In genomic region chr5:180831139-180832080, GRCh38 we compare ENCODE assay signal across 8 cellular contexts. TPM values are rescaled to one million over a fixed set of nuclear protein-coding genes. Genes with fewer than 3 reads are reported as not detected.
DNase-seq lines count a peak whose midpoint lies in the region; ATAC-seq and TF ChIP-seq lines count a peak whose summit lies in the region.

No MANE protein-coding gene starts in this region.

- peak overlapping the region; percentile 93 to 98 (median 96) for H3K27ac Mint-ChIP-seq in IgD-negative memory B cell

- peak in 4 of 6 experiments; percentile 19 to 44 (median 40) for TF ChIP-seq CTCF in upper lobe of left lung (IDR thresholded peaks at IDR 0.05)

- DNase-seq in GDM1 (lab: John Stamatoyannopoulos, UW) (peak; percentile 70), T follicular helper cell (ENCODE audit: low read depth) (peak; percentile 56), cardiac septum (ENCODE audit: low spot score) (peak; percentile 97), posterior vena cava (ENCODE audit: low spot score) (peak; percentile 95), upper lobe of left lung (peak; percentile 93 to 97)

- H3K4me3 Mint-ChIP-seq in IgD-negative memory B cell = peak overlapping the region; percentile 91 to 99 (median 97)

- WGBS in adipose tissue, 3 donors = 1 to 2% (median 2%) methylated on average over 74 to 80 of the region's 80 CpGs
- WGBS in upper lobe of left lung, 2 donors = 1 to 2% methylated on average over 33 to 53 of the region's 80 CpGs

- H3K36me3 ChIP-seq in upper lobe of left lung = peaks cover 3 to 21% (median 7%) of the 10 kb centered on the region in 4 donors

- H3K27ac ChIP-seq in adipose tissue (ENCODE audit: low read depth, low read length) (peak overlapping the region; percentile 75), upper lobe of left lung (peak overlapping the region; percentile 98 to 99 (median 98))

- H3K4me1 Mint-ChIP-seq in IgD-negative memory B cell = peaks cover 20 to 30% (median 24%) of the 10 kb centered on the region in 3 donors

- H3K4me3 ChIP-seq in upper lobe of left lung = peak overlapping the region; percentile 60 to 90 (median 82)

- peak in 3 of 4 donors; percentile 12 to 91 (median 82) for TF ChIP-seq POLR2A in upper lobe of left lung (IDR thresholded peaks at IDR 0.05)

- peaks cover 11% of the 10 kb centered on the region for H3K36me3 Mint-ChIP-seq in IgD-negative memory B cell

- peak; percentile 74 for ATAC-seq in GM21619 (IDR thresholded peaks at IDR 0.05; ENCODE audit: unreplicated experiment)
- peak; percentile 97 for ATAC-seq in upper lobe of left lung (ENCODE audit: low FRiP score in 2 of 2)

- intact Hi-C loops in cardiac septum (cut with DNase I) (loop anchor here (1.0 to 2.0 kb wide), 2 partner anchors 21 to 29 kb away; partner anchors contain the start of gene ZFP62), posterior vena cava (cut with DNase I) (loop anchor here in 1 of 2 donors (2.0 to 10.0 kb wide), 2 partner anchors 29 to 47 kb away; partner anchors contain the start of gene ZFP62)

- no peaks in the 10 kb centered on the region for H3K9me3 ChIP-seq in upper lobe of left lung

- peak in 1 of 4 donors; percentile 17 for TF ChIP-seq EP300 in upper lobe of left lung (IDR thresholded peaks at IDR 0.05)

- peaks cover 22 to 44% (median 38%) of the 10 kb centered on the region in 4 donors for H3K4me1 ChIP-seq in upper lobe of left lung

- H3K27me3 ChIP-seq in upper lobe of left lung = no peaks in the 10 kb centered on the region

- no peaks in the 10 kb centered on the region for H3K9me3 Mint-ChIP-seq in IgD-negative memory B cell

- H3K27me3 Mint-ChIP-seq in IgD-negative memory B cell = no peaks in the 10 kb centered on the region

RNA-seq across cellular contexts. Expression of gene MGAT1, which starts 28.8 kb away (rescaled TPM):
- polyA plus RNA-seq in IgD-negative memory B cell = 101 TPM
- 100 to 1,000 TPM in 2 of 3 donors, 10 to 100 TPM in 1; 97.5 to 180 (median 114) TPM for polyA plus RNA-seq in adipose tissue
- 66.0 TPM for total RNA-seq in cardiac septum
- total RNA-seq in posterior vena cava = 100 to 1,000 TPM; 150 to 160 TPM
- 100 to 1,000 TPM; 148 to 392 (median 277) TPM for total RNA-seq in upper lobe of left lung

RNA-seq across cellular contexts. Expression of gene ZFP62, which starts 29.7 kb away (rescaled TPM):
- polyA plus RNA-seq in IgD-negative memory B cell (22.1 TPM), adipose tissue (1 to 10 TPM; 5.0 to 9.8 (median 8.6) TPM)
- total RNA-seq in cardiac septum (19.4 TPM), posterior vena cava (10 to 100 TPM; 21.2 to 22.2 TPM), upper lobe of left lung (10 to 100 TPM; 19.6 to 41.2 (median 26.1) TPM)

Comparison
In these comparisons a context has a peak if more than half of its experiments do, and no peak if none do; other contexts are left out.
1. Peak in every context shown above with its lines: DNase-seq, ATAC-seq, H3K4me3 ChIP-seq and H3K27ac ChIP-seq.